21 cellular contexts compared by ENCODE assay signal in genomic region chr1:175683491-175684175, GRCh38. TPM values are rescaled to one million over a fixed set of nuclear protein-coding genes. Genes with fewer than 3 reads are reported as not detected.
"Had no signal": no experiment of that assay in that cellular context is flagged by ENCODE, and none has a peak within 500 bp of the region (broad histone marks: within the 10 kb centered on the region; RNA-seq: fewer than 3 reads in every experiment).

No MANE protein-coding gene starts in this region.

- ATAC-seq: effector memory CD8-positive, alpha-beta T cell; left cardiac atrium; left ventricle myocardium superior; stimulated activated naive B cell treated with anti-CD40 and anti-IgM and Interleukin-4, amounts not matched to agents 10 μg/mL and 1 μg/mL and 100 μg/mL, for 72 hours; stimulated activated naive CD8-positive, alpha-beta T cell treated with anti-CD3 and anti-CD28 coated beads, Interleukin-15, amount 100 ng/mL, for 72 hours had no signal

- H3K36me3 ChIP-seq: esophagus muscularis mucosa, neutrophil, right atrium auricular region, sigmoid colon, tibial nerve had no signal

- H3K4me1 ChIP-seq: esophagus muscularis mucosa, right atrium auricular region, sigmoid colon, testis, tibial nerve had no signal

- H3K4me3 ChIP-seq: esophagus muscularis mucosa, lung, right atrium auricular region, sigmoid colon, skin epidermis, testis, tibial nerve had no signal

- DNase-seq: effector memory CD8-positive, alpha-beta T cell; foreskin fibroblast; kidney; left cardiac atrium; left ventricle myocardium superior; mesenchymal stem cell; naive B cell; sigmoid colon; stimulated activated CD4-positive, alpha-beta T cell treated with anti-CD3 and anti-CD28 coated beads, Interleukin-2, amount 100 ng/mL, for 24 hours; stimulated activated CD4-positive, alpha-beta T cell treated with anti-CD3 and anti-CD28 coated beads, Interleukin-4, amount 100 ng/mL, for 4 hours; stimulated activated naive B cell treated with anti-CD40 and anti-IgM and Interleukin-4, amounts not matched to agents 10 μg/mL and 1 μg/mL and 100 μg/mL, for 72 hours; stimulated activated naive CD8-positive, alpha-beta T cell treated with anti-CD3 and anti-CD28 coated beads, Interleukin-15, amount 100 ng/mL, for 72 hours; testis had no signal

- H3K36me3 Mint-ChIP-seq: naive B cell; stimulated activated naive B cell treated with anti-CD40 and anti-IgM and Interleukin-4, amounts not matched to agents 10 μg/mL and 1 μg/mL and 100 μg/mL, for 72 hours had no signal

- H3K9me3 Mint-ChIP-seq: effector memory CD8-positive, alpha-beta T cell; naive B cell; nephron; stimulated activated naive B cell treated with anti-CD40 and anti-IgM and Interleukin-4, amounts not matched to agents 10 μg/mL and 1 μg/mL and 100 μg/mL, for 72 hours; stimulated activated naive CD8-positive, alpha-beta T cell treated with anti-CD3 and anti-CD28 coated beads, Interleukin-15, amount 100 ng/mL, for 72 hours had no signal

- H3K27ac ChIP-seq: esophagus muscularis mucosa, neutrophil, right atrium auricular region, sigmoid colon, skin epidermis, testis, tibial nerve had no signal

- H3K4me3 Mint-ChIP-seq: effector memory CD8-positive, alpha-beta T cell; naive B cell; nephron; stimulated activated naive B cell treated with anti-CD40 and anti-IgM and Interleukin-4, amounts not matched to agents 10 μg/mL and 1 μg/mL and 100 μg/mL, for 72 hours; stimulated activated naive CD8-positive, alpha-beta T cell treated with anti-CD3 and anti-CD28 coated beads, Interleukin-15, amount 100 ng/mL, for 72 hours had no signal

- H3K4me1 Mint-ChIP-seq: nephron; stimulated activated naive CD8-positive, alpha-beta T cell treated with anti-CD3 and anti-CD28 coated beads, Interleukin-15, amount 100 ng/mL, for 72 hours had no signal

- H3K27ac Mint-ChIP-seq: effector memory CD8-positive, alpha-beta T cell; naive B cell; nephron; stimulated activated naive B cell treated with anti-CD40 and anti-IgM and Interleukin-4, amounts not matched to agents 10 μg/mL and 1 μg/mL and 100 μg/mL, for 72 hours; stimulated activated naive CD8-positive, alpha-beta T cell treated with anti-CD3 and anti-CD28 coated beads, Interleukin-15, amount 100 ng/mL, for 72 hours had no signal

- H3K27me3 ChIP-seq: neutrophil, right atrium auricular region, sigmoid colon, testis, tibial nerve had no signal

RNA-seq across cellular contexts. Expression of gene TNR, which starts 59.8 kb away (rescaled TPM):
- total RNA-seq: left ventricle myocardium superior, osteocyte, tibial nerve had no signal
